In genomic region chr5:10307206-10308148, GRCh38 we compare ENCODE assay signal across 1 cellular context.
TF ChIP-seq lines count a peak whose summit lies in the region.

CMBL (minus strand) TSS chr5:10307902; CDS start chr5:10290762, 17,140 bp downstream.

TF ChIP-seq in K562, 482 proteins besides CTCF, POLR2A, EP300 and RAD21 (continued from another document and continues in another):
- no peak for TF ChIP-seq BRF2 (IDR thresholded peaks at IDR 0.05; ENCODE audit: borderline replicate concordance, insufficient read depth, insufficient read length)
- TF ChIP-seq ATF1 (CRISPR knock-in tag; IDR thresholded peaks at IDR 0.05) = no peak
- TF ChIP-seq ATF1 (tag; IDR thresholded peaks at IDR 0.05) = peak; percentile 80
- TF ChIP-seq ELK3 (CRISPR knock-in tag; IDR thresholded peaks at IDR 0.05) = no peak
- no peak for TF ChIP-seq MITF (IDR thresholded peaks at IDR 0.05)
- TF ChIP-seq ZSCAN29 (IDR thresholded peaks at IDR 0.05) = no peak; the same call in 1 of the 2 replicates
- 0 out of 2 replicates have a peak, but pooled peaks have one; percentile 61 for TF ChIP-seq RHOXF2B (CRISPR knock-in tag; conservative IDR thresholded peaks at IDR 0.05)
- peak; percentile 69 for TF ChIP-seq SMARCE1 (IDR thresholded peaks at IDR 0.05)
- 0 out of 2 replicates have a peak, but pooled peaks have one; percentile 82 for TF ChIP-seq ZBTB2 (IDR thresholded peaks at IDR 0.05)
- TF ChIP-seq HNRNPUL1 (IDR thresholded peaks at IDR 0.05; ENCODE audit: low read length) = no peak
- TF ChIP-seq SPI1 (IDR thresholded peaks at IDR 0.05; ENCODE audit: borderline replicate concordance, low read depth, low read length) = peak; percentile 62; the same call in 1 of the 2 replicates
- TF ChIP-seq ZNF436 (CRISPR knock-in tag; IDR thresholded peaks at IDR 0.05) = no peak
- peak; percentile 6; the same call in 1 of the 2 replicates for TF ChIP-seq ZNF24 (IDR thresholded peaks at IDR 0.05)
- 0 out of 2 replicates have a peak, but pooled peaks have one; percentile 9 for TF ChIP-seq MEF2D (tag; conservative IDR thresholded peaks at IDR 0.05; ENCODE audit: low read depth)
- TF ChIP-seq NR3C1 (CRISPR knock-in tag; IDR thresholded peaks at IDR 0.05) = no peak
- TF ChIP-seq HIVEP1 (CRISPR knock-in tag; IDR thresholded peaks at IDR 0.05) = no peak
- no peak for TF ChIP-seq ZKSCAN1 (IDR thresholded peaks at IDR 0.05; ENCODE audit: low read depth, low read length)
- TF ChIP-seq ZNF766 (CRISPR knock-in tag; conservative IDR thresholded peaks at IDR 0.05) = 0 out of 2 replicates have a peak, but pooled peaks have one; percentile 49
- TF ChIP-seq ZNF277 (CRISPR knock-in tag; IDR thresholded peaks at IDR 0.05; ENCODE audit: borderline replicate concordance) = no peak
- TF ChIP-seq SFPQ (IDR thresholded peaks at IDR 0.05; ENCODE audit: low read depth, low read length) = no peak
- peak; percentile 83; the same call in 1 of the 2 replicates for TF ChIP-seq E2F1 (CRISPR knock-in tag; IDR thresholded peaks at IDR 0.05)
- no peak for TF ChIP-seq XRCC5 (IDR thresholded peaks at IDR 0.05; ENCODE audit: low read depth, low read length)
- TF ChIP-seq ZNF395 (CRISPR knock-in tag; IDR thresholded peaks at IDR 0.05) = 0 out of 2 replicates have a peak, but pooled peaks have one; percentile 36
- 0 out of 2 replicates have a peak, but pooled peaks have one; percentile 18 for TF ChIP-seq ZBTB26 (CRISPR knock-in tag; IDR thresholded peaks at IDR 0.05)
- TF ChIP-seq ZMIZ1 (IDR thresholded peaks at IDR 0.05; ENCODE audit: low read depth in 2 of 2, low read length in 2 of 2) = no peak
- TF ChIP-seq DPF2 (IDR thresholded peaks at IDR 0.05) = peak; percentile 70; the same call in 1 of the 2 replicates
- no peak for TF ChIP-seq MCM2 (IDR thresholded peaks at IDR 0.05; ENCODE audit: low read depth)
- TF ChIP-seq ZBTB1 (CRISPR knock-in tag; IDR thresholded peaks at IDR 0.05; ENCODE audit: borderline replicate concordance, low read depth) = no peak; the same call in 1 of the 2 replicates
- no peak for TF ChIP-seq POU5F1 (IDR thresholded peaks at IDR 0.05; ENCODE audit: borderline replicate concordance, low read depth, low read length, partially characterized antibody)
- peak; percentile 53 for TF ChIP-seq E2F8 (IDR thresholded peaks at IDR 0.05; ENCODE audit: low read depth, partially characterized antibody)
- TF ChIP-seq ZNF696 (CRISPR knock-in tag; conservative IDR thresholded peaks at IDR 0.05) = no peak
- no peak for TF ChIP-seq CTCFL (IDR thresholded peaks at IDR 0.05; ENCODE audit: borderline replicate concordance, insufficient read depth, low read depth, low read length, poor library complexity, severe bottlenecking)
- TF ChIP-seq PURB (CRISPR knock-in tag; IDR thresholded peaks at IDR 0.05; ENCODE audit: low read depth) = no peak
